In genomic region chr18:10629076-10629475, GRCh38 we compare ENCODE assay signal across 8 cellular contexts.
DNase-seq lines count a peak whose midpoint lies in the region; ATAC-seq and TF ChIP-seq lines count a peak whose summit lies in the region.
"Not testable (repeated sequence)": the region's sequence is repeated elsewhere in the genome, so short reads cannot be mapped to it uniquely, and the experiment has no call there.

No MANE protein-coding gene starts in this region.

- not testable (repeated sequence) for H3K36me3 Mint-ChIP-seq in activated T-cell treated with anti-CD3 and anti-CD28 coated beads, Interleukin-2, amount 50 U/mL, for 72 hours (ENCODE audit: insufficient read depth in 2 of 2)

- not testable (repeated sequence) for H3K9me3 Mint-ChIP-seq in activated T-cell treated with anti-CD3 and anti-CD28 coated beads, Interleukin-2, amount 50 U/mL, for 72 hours

- H3K4me3 ChIP-seq in neutrophil (ENCODE audit: low read depth in 1 of 2, low read length in 1 of 2): peak overlapping the region in 1 of 2 experiments; percentile 18

- peak overlapping the region; percentile 64 for H3K27ac ChIP-seq in neutrophil

- not testable (repeated sequence) for TF ChIP-seq CTCF in neutrophil (IDR thresholded peaks at IDR 0.05)

- H3K4me1 Mint-ChIP-seq in activated T-cell treated with anti-CD3 and anti-CD28 coated beads, Interleukin-2, amount 50 U/mL, for 72 hours (ENCODE audit: low read depth): not testable (repeated sequence)

- DNase-seq in GF-D8 (lab: John Stamatoyannopoulos, UW) (peak; percentile 24), NOMO-1 treated with DMSO at 0.1 percent for 48 hours (lab: John Stamatoyannopoulos, UW; ENCODE audit: unreplicated experiment) (peak; percentile 38)
- peak in 1 of 2 donors; percentile 12 for DNase-seq in activated T-cell treated with anti-CD3 and anti-CD28 coated beads, Interleukin-2, amount 50 U/mL, for 72 hours

- H3K36me3 ChIP-seq in neutrophil: not testable (repeated sequence)

- not testable (repeated sequence) for H3K27ac Mint-ChIP-seq in activated T-cell treated with anti-CD3 and anti-CD28 coated beads, Interleukin-2, amount 50 U/mL, for 72 hours

- H3K4me1 ChIP-seq in neutrophil (ENCODE audit: control insufficient read depth in 1 of 2, insufficient read depth in 1 of 2, low read depth in 1 of 2, low read length in 1 of 2): peaks cover 31 to 38% of the 10 kb centered on the region in 2 experiments

- H3K4me3 Mint-ChIP-seq in activated T-cell treated with anti-CD3 and anti-CD28 coated beads, Interleukin-2, amount 50 U/mL, for 72 hours: not testable (repeated sequence)

- peaks cover 14% of the 10 kb centered on the region for H3K27me3 Mint-ChIP-seq in activated T-cell treated with anti-CD3 and anti-CD28 coated beads, Interleukin-2, amount 50 U/mL, for 72 hours (ENCODE audit: low read depth)

- not testable (repeated sequence) for H3K27me3 ChIP-seq in neutrophil

- H3K9me3 ChIP-seq in neutrophil: not testable (repeated sequence)

- peak; percentile 98 for ATAC-seq in GM18909 (IDR thresholded peaks at IDR 0.05; ENCODE audit: poor library complexity, unreplicated experiment)
- ATAC-seq in GM21515 (IDR thresholded peaks at IDR 0.05; ENCODE audit: unreplicated experiment): peak; percentile 94
- ATAC-seq in HG02885 (IDR thresholded peaks at IDR 0.05; ENCODE audit: poor library complexity, unreplicated experiment): peak; percentile 98
- peak; percentile 99 for ATAC-seq in HG03432 (IDR thresholded peaks at IDR 0.05; ENCODE audit: unreplicated experiment)
- ATAC-seq in activated T-cell treated with anti-CD3 and anti-CD28 coated beads, Interleukin-2, amount 50 U/mL, for 72 hours (replicated peaks in 1 of 2): peak; percentile 94 to 96
